ENCODE assay signal across 28 cellular contexts in genomic region chr5:147998704-147999103, GRCh38.
"Had no signal": no experiment of that assay in that cellular context is flagged by ENCODE, and none has a peak within 500 bp of the region (broad histone marks: within the 10 kb centered on the region; RNA-seq: fewer than 3 reads in every experiment).

No MANE protein-coding gene starts in this region.

- H3K4me1 ChIP-seq: ascending aorta, SJSA1 had no signal

- H3K4me2 ChIP-seq: SK-N-SH had no signal

- H3K9me3 ChIP-seq: SK-N-SH had no signal

- DNase-seq: activated CD4-positive, alpha-beta T cell treated with anti-CD3 and anti-CD28 coated beads for 36 hours; activated CD4-positive, alpha-beta T cell treated with anti-CD3 and anti-CD28 coated beads, Interleukin-2, amount 10 ng/mL, durations not matched to agents 7 days and 5 days; activated CD4-positive, alpha-beta T cell treated with anti-CD3 and anti-CD28 coated beads, Interleukin-2, amount 50 U/mL, for 48 hours; activated CD8-positive, alpha-beta T cell treated with anti-CD3 and anti-CD28 coated beads, Interleukin-2, amount 10 ng/mL, durations not matched to agents 7 days and 5 days; activated gamma-delta T cell; activated naive CD4-positive, alpha-beta T cell treated with Interleukin-2 at 50 U/mL for 16 hours; activated naive CD8-positive, alpha-beta T cell treated with anti-CD3 and anti-CD28 coated beads, Interleukin-2, amount 10 ng/mL, durations not matched to agents 7 days and 5 days; activated T-cell treated with anti-CD3 and anti-CD28 coated beads, Interleukin-2, amount 50 U/mL, for 24 hours; amygdala; NCI-H1105; NCI-H1417 treated with DMSO at 0.1 percent for 48 hours; NCI-H1930; NCI-H2081 treated with DMSO at 0.1 percent for 48 hours; NCI-H226; NCI-H524 treated with DMSO at 0.1 percent for 48 hours; RPMI8226; SHP77 treated with DMSO at 0.1 percent for 48 hours; SK-N-SH had no signal

- H3K27ac ChIP-seq: ascending aorta, cardiac muscle cell, SJSA1 had no signal

- H3K4me3 Mint-ChIP-seq: activated CD4-positive, alpha-beta T cell treated with anti-CD3 and anti-CD28 coated beads for 36 hours; activated CD4-positive, alpha-beta T cell treated with anti-CD3 and anti-CD28 coated beads, Interleukin-2, amount 10 ng/mL, durations not matched to agents 7 days and 5 days; activated CD8-positive, alpha-beta T cell treated with anti-CD3 and anti-CD28 coated beads, Interleukin-2, amount 10 ng/mL, durations not matched to agents 7 days and 5 days; activated naive CD4-positive, alpha-beta T cell treated with anti-CD3 and anti-CD28 coated beads, Interleukin-2, amount 50 U/mL, for 24 hours; activated naive CD8-positive, alpha-beta T cell treated with anti-CD3 and anti-CD28 coated beads, Interleukin-2, amount 10 ng/mL, durations not matched to agents 7 days and 5 days; activated T-cell treated with anti-CD3 and anti-CD28 coated beads, Interleukin-2, amount 50 U/mL, for 24 hours; T-helper 1 cell treated with Interleukin-12 subunit alpha and Interleukin-12 subunit beta and Interleukin-4 antibody, amounts not matched to agents 30 μg/mL and 1 μg/mL, for 36 hours; T-helper 2 cell treated with Interferon-gamma antibody and Interleukin-4, amounts not matched to agents 5 μg/mL and 100 μg/mL, for 36 hours had no signal

- H3K36me3 Mint-ChIP-seq: activated naive CD8-positive, alpha-beta T cell treated with anti-CD3 and anti-CD28 coated beads, Interleukin-2, amount 10 ng/mL, durations not matched to agents 7 days and 5 days had no signal

- H3K9ac ChIP-seq: SK-N-SH had no signal

- H3K4me3 ChIP-seq: ascending aorta, cardiac muscle cell, K562, SJSA1 had no signal

- H3K4me1 Mint-ChIP-seq: activated CD4-positive, alpha-beta T cell treated with anti-CD3 and anti-CD28 coated beads for 36 hours; activated CD4-positive, alpha-beta T cell treated with anti-CD3 and anti-CD28 coated beads, Interleukin-2, amount 10 ng/mL, durations not matched to agents 7 days and 5 days; activated naive CD4-positive, alpha-beta T cell treated with anti-CD3 and anti-CD28 coated beads, Interleukin-2, amount 50 U/mL, for 24 hours; activated naive CD8-positive, alpha-beta T cell treated with anti-CD3 and anti-CD28 coated beads, Interleukin-2, amount 10 ng/mL, durations not matched to agents 7 days and 5 days had no signal

- ATAC-seq: activated CD4-positive, alpha-beta T cell treated with anti-CD3 and anti-CD28 coated beads for 36 hours; activated CD4-positive, CD25-positive, alpha-beta regulatory T cell treated with anti-CD3 and anti-CD28 coated beads, Interleukin-2, amount 50 U/mL, for 24 hours; activated CD8-positive, alpha-beta T cell treated with anti-CD3 and anti-CD28 coated beads, Interleukin-2, amount 10 ng/mL, durations not matched to agents 7 days and 5 days; K562; Panc1 had no signal

- H3K36me3 ChIP-seq: ascending aorta, cardiac muscle cell, SJSA1 had no signal

- H3K27ac Mint-ChIP-seq: activated CD4-positive, alpha-beta T cell treated with anti-CD3 and anti-CD28 coated beads for 36 hours; activated CD4-positive, alpha-beta T cell treated with anti-CD3 and anti-CD28 coated beads, Interleukin-2, amount 10 ng/mL, durations not matched to agents 7 days and 5 days; activated CD8-positive, alpha-beta T cell treated with anti-CD3 and anti-CD28 coated beads, Interleukin-2, amount 10 ng/mL, durations not matched to agents 7 days and 5 days; activated naive CD4-positive, alpha-beta T cell treated with anti-CD3 and anti-CD28 coated beads, Interleukin-2, amount 50 U/mL, for 24 hours; activated naive CD8-positive, alpha-beta T cell treated with anti-CD3 and anti-CD28 coated beads, Interleukin-2, amount 10 ng/mL, durations not matched to agents 7 days and 5 days; activated T-cell treated with anti-CD3 and anti-CD28 coated beads, Interleukin-2, amount 50 U/mL, for 24 hours; activated T-helper 2 cell treated with anti-CD3 and anti-CD28 coated beads, Interferon-gamma antibody, Interleukin-2, Interleukin-4, amounts not matched to agents 10 μg/mL and 5 μg/mL and 100 μg/mL, durations not matched to agents 14 hours and 24 hours and 36 hours; T-helper 1 cell treated with Interleukin-12 subunit alpha and Interleukin-12 subunit beta and Interleukin-4 antibody, amounts not matched to agents 30 μg/mL and 1 μg/mL, for 36 hours; T-helper 2 cell treated with Interferon-gamma antibody and Interleukin-4, amounts not matched to agents 5 μg/mL and 100 μg/mL, for 36 hours had no signal

- H3K27me3 Mint-ChIP-seq: activated CD4-positive, alpha-beta T cell treated with anti-CD3 and anti-CD28 coated beads, Interleukin-2, amount 10 ng/mL, durations not matched to agents 7 days and 5 days; activated naive CD4-positive, alpha-beta T cell treated with anti-CD3 and anti-CD28 coated beads, Interleukin-2, amount 50 U/mL, for 24 hours; activated naive CD8-positive, alpha-beta T cell treated with anti-CD3 and anti-CD28 coated beads, Interleukin-2, amount 10 ng/mL, durations not matched to agents 7 days and 5 days had no signal

- H3K27me3 ChIP-seq: ascending aorta, cardiac muscle cell, SJSA1 had no signal
